8 cellular contexts compared by ENCODE assay signal in genomic region chr1:212858055-212858460, GRCh38. TPM values are rescaled to one million over a fixed set of nuclear protein-coding genes. Genes with fewer than 3 reads are reported as not detected.
DNase-seq lines count a peak whose midpoint lies in the region; ATAC-seq and TF ChIP-seq lines count a peak whose summit lies in the region.

TSS of gene FLVCR1 (plus strand) at chr1:212858275. CDS start at chr1:212858453, 178 bp downstream.

- peak within 1 kb of the TSS; percentile 93 for H3K27ac Mint-ChIP-seq in T-helper 1 cell treated with Interleukin-12 subunit alpha and Interleukin-12 subunit beta and Interleukin-4 antibody, amounts not matched to agents 30 μg/mL and 1 μg/mL, for 36 hours

- H3K9me3 ChIP-seq in upper lobe of right lung, result no peaks in the 10 kb centered on the region

- intact Hi-C loops in left cardiac atrium (cut with DNase I), result no loop called here
- intact Hi-C loops in posterior vena cava (cut with DNase I), result no loop called here
- intact Hi-C loops in upper lobe of right lung (cut with DNase I), result no loop called here

- no peaks in the 10 kb centered on the region for H3K27me3 ChIP-seq in upper lobe of right lung

- DNase-seq in NCI-H1694 treated with DMSO at 0.1 percent for 48 hours (lab: John Stamatoyannopoulos, UW) (peak; percentile 92), amniotic stem cell (lab: John Stamatoyannopoulos, UW) (peak; percentile 88), left cardiac atrium (peak; percentile 98), posterior vena cava (ENCODE audit: low spot score) (peak; percentile 99), upper lobe of right lung (peak; percentile 99)

- peaks cover 21% of the 10 kb centered on the region for H3K4me1 ChIP-seq in upper lobe of right lung

- peak; percentile 73 for ATAC-seq in GM18499 (IDR thresholded peaks at IDR 0.05; ENCODE audit: insufficient read depth, unreplicated experiment)
- peak; percentile 95 for ATAC-seq in HG02938 (IDR thresholded peaks at IDR 0.05; ENCODE audit: unreplicated experiment)
- ATAC-seq in left cardiac atrium, result peak; percentile 99 to 100
- ATAC-seq in upper lobe of right lung, result peak; percentile 99

- H3K27ac ChIP-seq in upper lobe of right lung, result peak within 1 kb of the TSS; percentile 89

- peak within 1 kb of the TSS; percentile 97 for H3K4me3 Mint-ChIP-seq in T-helper 1 cell treated with Interleukin-12 subunit alpha and Interleukin-12 subunit beta and Interleukin-4 antibody, amounts not matched to agents 30 μg/mL and 1 μg/mL, for 36 hours

- H3K4me1 Mint-ChIP-seq in T-helper 1 cell treated with Interleukin-12 subunit alpha and Interleukin-12 subunit beta and Interleukin-4 antibody, amounts not matched to agents 30 μg/mL and 1 μg/mL, for 36 hours (ENCODE audit: low read depth), result peaks cover 18% of the 10 kb centered on the region

- H3K4me3 ChIP-seq in upper lobe of right lung, result peak within 1 kb of the TSS; percentile 83

- H3K36me3 Mint-ChIP-seq in T-helper 1 cell treated with Interleukin-12 subunit alpha and Interleukin-12 subunit beta and Interleukin-4 antibody, amounts not matched to agents 30 μg/mL and 1 μg/mL, for 36 hours (ENCODE audit: low read depth), result peaks cover 10% of the 10 kb centered on the region

- no peaks in the 10 kb centered on the region for H3K27me3 Mint-ChIP-seq in T-helper 1 cell treated with Interleukin-12 subunit alpha and Interleukin-12 subunit beta and Interleukin-4 antibody, amounts not matched to agents 30 μg/mL and 1 μg/mL, for 36 hours (ENCODE audit: low read depth)

- H3K36me3 ChIP-seq in upper lobe of right lung, result no peaks in the 10 kb centered on the region

- TF ChIP-seq CTCF in upper lobe of right lung (IDR thresholded peaks at IDR 0.05), result no peak

- H3K9me3 Mint-ChIP-seq in T-helper 1 cell treated with Interleukin-12 subunit alpha and Interleukin-12 subunit beta and Interleukin-4 antibody, amounts not matched to agents 30 μg/mL and 1 μg/mL, for 36 hours, result no peaks in the 10 kb centered on the region

RNA-seq across cellular contexts. Expression of gene FLVCR1, which starts in this region (rescaled TPM):
- total RNA-seq in left cardiac atrium, result 1 to 10 TPM; 2.3 to 4.9 TPM
- total RNA-seq in posterior vena cava, result 1 to 10 TPM; 5.9 to 6.7 TPM
- 11.3 TPM for total RNA-seq in upper lobe of right lung

Comparison
In these comparisons a context has a peak if more than half of its experiments do, and no peak if none do; other contexts are left out.
1. Peak in every context shown above with its lines: DNase-seq, ATAC-seq, H3K4me3 ChIP-seq and H3K27ac ChIP-seq.